Comparison of ENCODE assay signal across 18 cellular contexts in the genomic region with DNA sequence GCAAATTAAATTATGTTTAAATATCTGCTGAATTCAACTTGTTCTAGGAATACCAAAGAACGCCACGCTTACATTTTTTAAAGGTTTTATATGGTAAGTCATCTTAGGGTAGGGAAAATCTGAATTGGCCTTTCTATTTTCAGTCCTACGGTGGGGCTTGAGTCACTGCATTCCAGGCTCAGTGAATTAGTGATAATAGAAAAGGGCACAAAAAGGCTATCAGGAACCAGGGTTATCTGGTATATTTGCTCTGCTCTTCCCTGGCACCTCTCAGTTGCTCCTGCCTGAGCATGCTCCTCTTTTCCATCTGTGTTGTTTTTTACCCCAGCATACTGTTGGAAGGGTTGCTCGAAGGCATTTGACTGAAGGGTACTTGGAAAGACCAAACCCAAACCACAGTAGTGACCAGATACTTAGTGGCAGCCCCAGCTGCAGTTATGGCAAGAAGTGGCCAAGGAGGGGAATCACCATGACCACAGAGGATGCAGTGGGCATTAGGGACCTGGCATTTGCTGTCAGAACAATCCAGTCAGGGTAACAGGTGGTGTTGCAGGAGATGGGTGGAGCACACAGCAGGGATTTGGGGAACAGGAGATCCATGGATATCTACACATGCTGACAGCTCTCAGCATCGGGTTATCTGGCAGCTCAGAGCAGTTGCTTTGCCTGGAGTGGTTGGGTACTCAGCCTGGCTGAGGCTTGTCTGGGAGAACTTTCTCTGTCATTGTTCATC. TPM values are rescaled to one million over a fixed set of nuclear protein-coding genes. Genes with fewer than 3 reads are reported as not detected.
A peak's percentile ranks its signal among the peaks of the same experiment; 100 is the strongest.
DNase-seq lines count a peak whose midpoint lies in the region; ATAC-seq, FAIRE-seq and TF ChIP-seq lines count a peak whose summit lies in the region.
"Had no signal": no experiment of that assay in that cellular context is flagged by ENCODE, and none has a peak within 500 bp of the region (broad histone marks: within the 10 kb centered on the region; RNA-seq: fewer than 3 reads in every experiment).

No MANE protein-coding gene starts in this region.

- H3K36me3 Mint-ChIP-seq in activated T-cell treated with anti-CD3 and anti-CD28 coated beads, Interleukin-2, amount 50 U/mL, for 4 hours (ENCODE audit: insufficient read depth) = no peaks in the 10 kb centered on the region
- H3K36me3 Mint-ChIP-seq: IgD-negative memory B cell had no signal

- peak overlapping the region; percentile 12; the same call in 1 of the 2 replicates for H3K27ac ChIP-seq in IMR-90 (ENCODE audit: insufficient read depth, low read length)
- no peak overlapping the region for H3K27ac ChIP-seq in K562 (ENCODE audit: extremely low read depth, low read depth, low read length)
- H3K27ac ChIP-seq in HepG2 (ENCODE audit: extremely low read length, insufficient read depth, low read length) = no peak overlapping the region

- BruUV-seq in IMR-90 (replicated peaks; lab: Mats Ljungman, UMichigan) = no TSS peak
- no TSS peak for BruUV-seq in K562 (replicated peaks; lab: Mats Ljungman, UMichigan)
- BruUV-seq in HepG2 (replicated peaks; lab: Mats Ljungman, UMichigan) = no TSS peak

- TF ChIP-seq POLR2A in IMR-90 (IDR thresholded peaks at IDR 0.05; ENCODE audit: low read depth, low read length) (no peak), K562 (conservative IDR thresholded peaks at IDR 0.05) (no peak), HepG2 (IDR thresholded peaks at IDR 0.05; ENCODE audit: insufficient read depth in 1 of 2, low read depth in 2 of 2, low read length in 2 of 2) (no peak)

- peak overlapping the region; percentile 93 for H2AK9ac ChIP-seq in IMR-90 (replicated peaks; ENCODE audit: low read depth, low read length, poor library complexity)

- peak overlapping the region; percentile 89 for H4K91ac ChIP-seq in IMR-90 (ENCODE audit: insufficient read depth, low read depth, low read length)

- H2AFZ ChIP-seq in IMR-90 (replicated peaks; ENCODE audit: low read length, poor library complexity) (peak overlapping the region; percentile 77), K562 (ENCODE audit: low read depth, low read length) (peak overlapping the region; percentile 53; the same call in 1 of the 2 replicates), HepG2 (ENCODE audit: low read length) (no peak overlapping the region)

- H3K36me3 ChIP-seq in IMR-90 (ENCODE audit: control insufficient read depth, insufficient read depth, low read length) (no peaks in the 10 kb centered on the region), K562 (ENCODE audit: control insufficient read depth, insufficient read depth, low read length) (no peaks in the 10 kb centered on the region), HepG2 (replicated peaks in 1 of 2; ENCODE audit: control insufficient read depth in 1 of 2, insufficient read depth in 2 of 2, low read length in 2 of 2) (no peaks in the 10 kb centered on the region)

- peak overlapping the region; percentile 97 for H2AK5ac ChIP-seq in IMR-90 (ENCODE audit: low read depth, low read length)

- H3K27me3 Mint-ChIP-seq in activated T-cell treated with anti-CD3 and anti-CD28 coated beads, Interleukin-2, amount 50 U/mL, for 4 hours (ENCODE audit: low read depth) = peaks cover 12% of the 10 kb centered on the region

- peak overlapping the region; percentile 81 for H3K18ac ChIP-seq in IMR-90 (ENCODE audit: low read depth, low read length)

- H3K79me2 ChIP-seq in K562 (ENCODE audit: control insufficient read depth, insufficient read depth, low read length) (no peaks in the 10 kb centered on the region), HepG2 (ENCODE audit: insufficient read depth, low read length) (no peaks in the 10 kb centered on the region)

- DNase-seq in AG10803 (ENCODE audit: low read depth) (peak; percentile 45), IMR-90 (peak; percentile 72), K562 (ENCODE audit: extremely low read depth in 1 of 4, low spot score in 3 of 4) (no peak), HepG2 (ENCODE audit: low spot score) (no peak), posterior cingulate gyrus (no peak), GM20000 (ENCODE audit: low spot score) (no peak), NCI-H1048 (lab: John Stamatoyannopoulos, UW) (no peak)
- no peak for DNase-seq in activated T-cell treated with anti-CD3 and anti-CD28 coated beads, Interleukin-2, amount 50 U/mL, for 4 hours
- DNase-seq: activated naive CD4-positive, alpha-beta T cell treated with anti-CD3 and anti-CD28 coated beads for 36 hours; naive B cell; NCI-H187 treated with DMSO at 0.1 percent for 48 hours; stimulated activated CD4-positive, alpha-beta T cell treated with anti-CD3 and anti-CD28 coated beads, Interleukin-2, amount 100 ng/mL, for 48 hours had no signal

- peak overlapping the region; percentile 89 for H3K14ac ChIP-seq in IMR-90 (replicated peaks; ENCODE audit: low read depth, low read length)

- H3K4me3 ChIP-seq in AG10803 (ENCODE audit: low read length) (no peak overlapping the region), IMR-90 (ENCODE audit: insufficient read depth, low read depth, low read length) (no peak overlapping the region), K562 (no peak overlapping the region), HepG2 (replicated peaks in 1 of 3; ENCODE audit: insufficient read depth in 1 of 3, low read depth in 2 of 3, low read length in 3 of 3) (no peak overlapping the region)

- TF ChIP-seq RAD21 in IMR-90 (IDR thresholded peaks at IDR 0.05; ENCODE audit: low read length) (no peak), K562 (CRISPR knock-in tag; conservative IDR thresholded peaks at IDR 0.05 in 1 of 2, IDR thresholded peaks at IDR 0.05 in 1 of 2) (no peak), HepG2 (CRISPR knock-in tag; IDR thresholded peaks at IDR 0.05) (no peak)

- CTCF ChIA-PET in IMR-90 (lab: Yijun Ruan, JAX) = no interaction called here
- CTCF ChIA-PET in K562 (lab: Yijun Ruan, JAX; ENCODE audit: low intra/inter-chr PET ratio) = no interaction called here
- CTCF ChIA-PET in HepG2 (lab: Yijun Ruan, JAX; ENCODE audit: low intra/inter-chr PET ratio, low total read pairs) = no interaction called here

- H3K4ac ChIP-seq in IMR-90 (ENCODE audit: low read depth, low read length) = peak overlapping the region; percentile 90

- H3K9me3 ChIP-seq in IMR-90 (ENCODE audit: control insufficient read depth, insufficient read depth, low read length) = no peaks in the 10 kb centered on the region
- H3K9me3 ChIP-seq in K562 (replicated peaks; ENCODE audit: control insufficient read depth, insufficient read depth, low read depth, low read length) = no peaks in the 10 kb centered on the region
- H3K9me3 ChIP-seq in HepG2 (ENCODE audit: low read length) = no peaks in the 10 kb centered on the region

- peak overlapping the region; percentile 93 for H2BK20ac ChIP-seq in IMR-90 (ENCODE audit: low read depth, low read length)

- no peak overlapping the region for H3K9ac ChIP-seq in IMR-90 (ENCODE audit: low read depth, low read length)
- peak overlapping the region in 1 of 2 experiments; percentile 7; a peak in 1 of 4 replicates for H3K9ac ChIP-seq in K562 (ENCODE audit: insufficient read depth in 1 of 2, low read depth in 2 of 2, low read length in 2 of 2)
- no peak overlapping the region for H3K9ac ChIP-seq in HepG2 (ENCODE audit: insufficient read depth, low read depth, low read length)

- TF ChIP-seq CTCF in AG10803 (conservative IDR thresholded peaks at IDR 0.05; ENCODE audit: low read length) (no peak), IMR-90 (conservative IDR thresholded peaks at IDR 0.05; ENCODE audit: low read depth, low read length) (no peak), K562 (IDR thresholded peaks at IDR 0.05 in 2 of 3, conservative IDR thresholded peaks at IDR 0.05 in 1 of 3; ENCODE audit: insufficient read depth in 2 of 3, low read depth in 1 of 3, low read length in 3 of 3) (no peak), HepG2 (CRISPR knock-in tag; IDR thresholded peaks at IDR 0.05) (no peak), GM20000 (IDR thresholded peaks at IDR 0.05; ENCODE audit: extremely low read depth, missing control alignments) (no peak)

- H3K79me1 ChIP-seq in IMR-90 (ENCODE audit: low read depth in 1 of 2, low read length in 2 of 2) = peaks cover 0 to 13% of the 10 kb centered on the region in 2 experiments; a peak in 1 of 4 replicates

- H3K23ac ChIP-seq in IMR-90 (ENCODE audit: low read depth, low read length) = peak overlapping the region; percentile 40

- peak overlapping the region; percentile 80; the same call in 2 of the 3 replicates for H2BK15ac ChIP-seq in IMR-90 (ENCODE audit: low read depth, low read length)

- TF ChIP-seq EP300 in K562 (IDR thresholded peaks at IDR 0.05; ENCODE audit: low read length) (no peak), HepG2 (IDR thresholded peaks at IDR 0.05; ENCODE audit: low read depth in 2 of 2, low read length in 2 of 2) (no peak), HepG2 (CRISPR knock-in tag; IDR thresholded peaks at IDR 0.05; ENCODE audit: borderline replicate concordance) (no peak)

- no CpG with 5 or more reads among the region's 5 CpGs for WGBS in IMR-90 (ENCODE audit: extremely low coverage in 2 of 2, insufficient read length in 1 of 2), 2 experiments
- 59% methylated on average over 5 of the region's 5 CpGs for WGBS in K562 (ENCODE audit: insufficient coverage, low coverage, missing lambda C conversion rate)
- 49% methylated on average over 5 of the region's 5 CpGs for WGBS in HepG2 (ENCODE audit: low lambda C conversion rate)

- no peaks in the 10 kb centered on the region for H4K20me1 ChIP-seq in IMR-90 (ENCODE audit: insufficient read depth, low read length)
- no peaks in the 10 kb centered on the region for H4K20me1 ChIP-seq in K562 (replicated peaks; ENCODE audit: control insufficient read depth, insufficient read depth, low read length)
- H4K20me1 ChIP-seq in HepG2 (ENCODE audit: insufficient read depth, low read length) = no peaks in the 10 kb centered on the region

- H2BK5ac ChIP-seq in IMR-90 (ENCODE audit: low read depth, low read length, poor library complexity, severe bottlenecking) = peak overlapping the region; percentile 83

- H3K4me2 ChIP-seq in IMR-90 (ENCODE audit: low read depth, low read length) (peak overlapping the region; percentile 11; the same call in 1 of the 2 replicates), K562 (ENCODE audit: insufficient read depth, low read length) (no peak overlapping the region), HepG2 (ENCODE audit: low read depth, low read length) (no peak overlapping the region)

- H3K4me1 ChIP-seq in IMR-90 (ENCODE audit: control insufficient read depth, insufficient read depth, low read length) (peaks cover 21% of the 10 kb centered on the region), K562 (replicated peaks in 1 of 2; ENCODE audit: control insufficient read depth in 2 of 2, insufficient read depth in 2 of 2, low read length in 2 of 2) (peaks cover 19 to 38% of the 10 kb centered on the region in 2 experiments), HepG2 (ENCODE audit: insufficient read depth, low read length) (peaks cover 32% of the 10 kb centered on the region)

- H3K27me3 ChIP-seq in IMR-90 (ENCODE audit: control insufficient read depth, insufficient read depth, low read length) (no peaks in the 10 kb centered on the region), K562 (ENCODE audit: control insufficient read depth in 2 of 2, insufficient read depth in 2 of 2, low read length in 2 of 2) (no peaks in the 10 kb centered on the region), HepG2 (ENCODE audit: control insufficient read depth in 1 of 2, insufficient read depth in 2 of 2, low read length in 2 of 2) (no peaks in the 10 kb centered on the region; a peak in 1 of 5 replicates)

- H3K4me3 Mint-ChIP-seq in activated T-cell treated with anti-CD3 and anti-CD28 coated beads, Interleukin-2, amount 50 U/mL, for 4 hours = no peak overlapping the region
- H3K4me3 Mint-ChIP-seq: activated naive CD4-positive, alpha-beta T cell treated with anti-CD3 and anti-CD28 coated beads for 36 hours; IgD-negative memory B cell; naive B cell; WTC11 had no signal

- POLR2A ChIA-PET in IMR-90 (lab: Charles Lee; ENCODE audit: unreplicated experiment) = interaction anchor here (0.6 kb wide), 1 partner anchor 349 kb away, joined by 3 read pairs; no protein-coding TSS in a partner anchor
- POLR2A ChIA-PET in K562 (lab: Yijun Ruan, JAX) = interaction anchor here (0.6 to 0.7 kb wide), 2 partner anchors 23 to 42 kb away, joined by 3 to 4 read pairs; no protein-coding TSS in a partner anchor
- POLR2A ChIA-PET in HepG2 (lab: Yijun Ruan, JAX) = no interaction called here

- peaks cover 22% of the 10 kb centered on the region for H3K9me1 ChIP-seq in IMR-90 (ENCODE audit: insufficient read depth, low read length)
- no peaks in the 10 kb centered on the region for H3K9me1 ChIP-seq in K562 (ENCODE audit: control insufficient read depth, insufficient read depth, low read length)

- H3K9me3 Mint-ChIP-seq in activated T-cell treated with anti-CD3 and anti-CD28 coated beads, Interleukin-2, amount 50 U/mL, for 4 hours = no peaks in the 10 kb centered on the region
- H3K9me3 Mint-ChIP-seq: activated naive CD4-positive, alpha-beta T cell treated with anti-CD3 and anti-CD28 coated beads for 36 hours had no signal

- peak overlapping the region; percentile 26 for H4K5ac ChIP-seq in IMR-90 (ENCODE audit: low read depth, low read length)

- in situ Hi-C loops in IMR-90 (cut with MboI; ENCODE audit: low sequenced_read_pairs) (no loop called here), K562 (cut with MboI) (no loop called here), HepG2 (cut with HindIII; ENCODE audit: extremely low pct_ligation_motif_present, low pct_unique_long_range_greater_than_20kb) (no loop called here)

- H4K8ac ChIP-seq in IMR-90 (ENCODE audit: low read depth in 2 of 2, low read length in 2 of 2) = peak overlapping the region; percentile 57 to 81; a peak in 3 of 4 replicates

- peak overlapping the region; percentile 98 for H2BK120ac ChIP-seq in IMR-90 (ENCODE audit: low read depth, low read length)

- dilution Hi-C loops in IMR-90 (cut with HindIII; ENCODE audit: low sequenced_read_pairs, unreplicated experiment) = no loop called here

- no peak for FAIRE-seq in K562 (lab: Jason Lieb, UNC)
- FAIRE-seq in HepG2 (lab: Jason Lieb, UNC) = no peak
- FAIRE-seq: GM19239 had no signal

- peak overlapping the region; percentile 50; the same call in 1 of the 2 replicates for H3K56ac ChIP-seq in IMR-90 (ENCODE audit: extremely low read depth, insufficient read depth, low read length)

- H3K4me1 Mint-ChIP-seq in activated T-cell treated with anti-CD3 and anti-CD28 coated beads, Interleukin-2, amount 50 U/mL, for 4 hours (ENCODE audit: low read depth) = no peaks in the 10 kb centered on the region
- H3K4me1 Mint-ChIP-seq: naive B cell, WTC11 had no signal

- intact Hi-C loops in IMR-90 (cut with micrococcal nuclease) = no loop called here
- intact Hi-C loops in K562 (cut with micrococcal nuclease) = no loop called here
- intact Hi-C loops in HepG2 (cut with micrococcal nuclease; ENCODE audit: unreplicated experiment) = no loop called here
- intact Hi-C loops in posterior cingulate gyrus (cut with DNase I) = no loop called here

- ATAC-seq in IMR-90 (ENCODE audit: low read depth) (peak; percentile 70), K562 (no peak), HepG2 (no peak)
- no peak for ATAC-seq in activated T-cell treated with anti-CD3 and anti-CD28 coated beads, Interleukin-2, amount 50 U/mL, for 4 hours
- ATAC-seq: WTC11 had no signal

RNA-seq across cellular contexts. Expression of a gene that starts 2.3 kb away (rescaled TPM):
- total RNA-seq in IMR-90 (2012; rRNA removed) = not detected in 2 replicates
- not detected in 2 replicates for polyA plus RNA-seq in IMR-90 (2012; rRNA removed)
- 0.03 TPM in 1 of 2 replicates, not detected in the other for polyA plus RNA-seq in IMR-90 (2012; cell fraction: cytosol; rRNA removed)
- polyA plus RNA-seq in IMR-90 (2012; cell fraction: nucleus; rRNA removed; ENCODE audit: low replicate concordance) = not detected in 2 replicates
- not detected in 2 replicates for total RNA-seq in K562 (2011; cell fraction: chromatin; rRNA removed; ENCODE audit: low replicate concordance)
- total RNA-seq in K562 (2011; cell fraction: nucleolus; rRNA removed) = not detected in 2 replicates
- not detected in 2 replicates for total RNA-seq in K562 (2011; cell fraction: nucleoplasm; rRNA removed)
- total RNA-seq in K562 (2014; rRNA removed) = 0.18 TPM in 1 of 2 replicates, not detected in the other
- total RNA-seq in K562 (2014; rRNA removed; fragmentation: Illumina TruSeq; extraction: Trizol) = 0.07 and 0.16 TPM in 2 replicates
- not detected in 2 replicates for total RNA-seq in K562 (2015; rRNA removed; fragmentation: Illumina TruSeq; extraction: Trizol)
- total RNA-seq in K562 (2021) = not detected in 2 replicates
- polyA plus RNA-seq in K562 (2011; rRNA removed) = 0.04 and 0.08 TPM in 2 replicates
- 0.09 TPM in 1 of 2 replicates, not detected in the other for polyA plus RNA-seq in K562 (2011; cell fraction: cytosol; rRNA removed)
- not detected in 2 replicates for polyA plus RNA-seq in K562 (2011; cell fraction: nucleus; rRNA removed)
- 0.06 TPM in 1 of 2 replicates, not detected in the other for polyA plus RNA-seq in K562 (2012)
- polyA plus RNA-seq in K562 (2014; fragmentation: Illumina TruSeq; extraction: Trizol) = 0.14 and 0.18 TPM in 2 replicates
- under 1 TPM in 1 of 2 experiments, not detected in 1; 0.04 TPM for polyA plus RNA-seq in K562 (2014; fragmentation: Nextera tagmentation; extraction: Ambion mirVana)
- polyA plus RNA-seq in K562 (2014; rRNA removed) = 0.18 TPM in 1 of 2 replicates, not detected in the other
- polyA minus RNA-seq in K562 (2011; rRNA and poly(A)+ RNA removed) = not detected in 2 replicates
- polyA minus RNA-seq in K562 (2011; cell fraction: cytosol; rRNA and poly(A)+ RNA removed) = not detected in 2 replicates
- not detected in 2 replicates for polyA minus RNA-seq in K562 (2011; cell fraction: nucleus; rRNA and poly(A)+ RNA removed)
- total RNA-seq in HepG2 (2016; rRNA removed; fragmentation: Illumina TruSeq; extraction: Trizol) = not detected in 2 replicates
- total RNA-seq in HepG2 (2016; cell fraction: cytosol; rRNA removed; fragmentation: Illumina TruSeq; extraction: Trizol; ENCODE audit: low read depth) = not detected in 2 replicates
- total RNA-seq in HepG2 (2016; cell fraction: insoluble cytoplasmic fraction; rRNA removed; fragmentation: Illumina TruSeq; extraction: Trizol) = 0.12 TPM in 1 of 2 replicates, not detected in the other
- total RNA-seq in HepG2 (2016; cell fraction: membrane; rRNA removed; fragmentation: Illumina TruSeq; extraction: Trizol) = not detected in 2 replicates
- total RNA-seq in HepG2 (2016; cell fraction: nucleus; rRNA removed; fragmentation: Illumina TruSeq; extraction: Trizol) = not detected in 2 replicates
- polyA plus RNA-seq in HepG2 (2011; rRNA removed) = 0.04 and 0.08 TPM in 2 replicates
- 0.03 and 0.09 TPM in 2 replicates for polyA plus RNA-seq in HepG2 (2011; cell fraction: cytosol; rRNA removed)
- not detected in 2 replicates for polyA plus RNA-seq in HepG2 (2011; cell fraction: nucleus; rRNA removed)
- 0.09 TPM in 1 of 2 replicates, not detected in the other for polyA plus RNA-seq in HepG2 (2012)
- polyA plus RNA-seq in HepG2 (2016; cell fraction: cytosol; fragmentation: Illumina TruSeq; extraction: Trizol; ENCODE audit: low read depth) = not detected in 2 replicates
- not detected in 2 replicates for polyA plus RNA-seq in HepG2 (2016; cell fraction: insoluble cytoplasmic fraction; fragmentation: Illumina TruSeq; extraction: Trizol; ENCODE audit: low read depth)
- polyA plus RNA-seq in HepG2 (2016; cell fraction: membrane; fragmentation: Illumina TruSeq; extraction: Trizol; ENCODE audit: low read depth) = 0.10 TPM in 1 of 2 replicates, not detected in the other
- polyA plus RNA-seq in HepG2 (2016; cell fraction: nucleus; fragmentation: Illumina TruSeq; extraction: Trizol; ENCODE audit: insufficient read depth, low read depth) = not detected in 2 replicates
- not detected in 2 replicates for polyA minus RNA-seq in HepG2 (2011; rRNA and poly(A)+ RNA removed; ENCODE audit: low replicate concordance)
- not detected in 2 replicates for polyA minus RNA-seq in HepG2 (2011; cell fraction: cytosol; rRNA and poly(A)+ RNA removed)
- not detected in 2 replicates for polyA minus RNA-seq in HepG2 (2011; cell fraction: nucleus; rRNA and poly(A)+ RNA removed)
- total RNA-seq in activated T-cell treated with anti-CD3 and anti-CD28 coated beads, Interleukin-2, amount 50 U/mL, for 4 hours = not detected
- total RNA-seq: activated naive CD4-positive, alpha-beta T cell treated with anti-CD3 and anti-CD28 coated beads for 36 hours; glomerular endothelial cell; kidney epithelial cell; WTC11 had no signal
- polyA plus RNA-seq: IgD-negative memory B cell, urinary bladder had no signal

RNA-seq across cellular contexts. Expression of a gene that starts 58.7 kb away (rescaled TPM):
- 52.5 and 83.3 TPM in 2 replicates for total RNA-seq in IMR-90 (2012; rRNA removed)
- polyA plus RNA-seq in IMR-90 (2012; rRNA removed) = 54.4 and 59.1 TPM in 2 replicates
- 32.3 and 41.6 TPM in 2 replicates for polyA plus RNA-seq in IMR-90 (2012; cell fraction: cytosol; rRNA removed)
- polyA plus RNA-seq in IMR-90 (2012; cell fraction: nucleus; rRNA removed; ENCODE audit: low replicate concordance) = 95.2 and 130 TPM in 2 replicates
- 131 and 137 TPM in 2 replicates for total RNA-seq in K562 (2011; cell fraction: chromatin; rRNA removed; ENCODE audit: low replicate concordance)
- total RNA-seq in K562 (2011; cell fraction: nucleolus; rRNA removed) = 44.4 and 57.6 TPM in 2 replicates
- 97.7 and 139 TPM in 2 replicates for total RNA-seq in K562 (2011; cell fraction: nucleoplasm; rRNA removed)
- total RNA-seq in K562 (2014; rRNA removed) = 96.7 and 100 TPM in 2 replicates
- total RNA-seq in K562 (2014; rRNA removed; fragmentation: Illumina TruSeq; extraction: Trizol) = 90.0 and 94.3 TPM in 2 replicates
- total RNA-seq in K562 (2015; rRNA removed; fragmentation: Illumina TruSeq; extraction: Trizol) = 107 and 109 TPM in 2 replicates
- 67.7 and 69.8 TPM in 2 replicates for total RNA-seq in K562 (2021)
- 74.2 and 77.7 TPM in 2 replicates for polyA plus RNA-seq in K562 (2011; rRNA removed)
- polyA plus RNA-seq in K562 (2011; cell fraction: cytosol; rRNA removed) = 57.4 and 72.2 TPM in 2 replicates
- polyA plus RNA-seq in K562 (2011; cell fraction: nucleus; rRNA removed) = 122 and 155 TPM in 2 replicates
- polyA plus RNA-seq in K562 (2012) = 96.5 and 113 TPM in 2 replicates
- polyA plus RNA-seq in K562 (2014; fragmentation: Illumina TruSeq; extraction: Trizol) = 61.9 and 70.4 TPM in 2 replicates
- 10 to 100 TPM; 16.9 to 27.1 TPM for polyA plus RNA-seq in K562 (2014; fragmentation: Nextera tagmentation; extraction: Ambion mirVana)
- polyA plus RNA-seq in K562 (2014; rRNA removed) = 83.4 and 85.7 TPM in 2 replicates
- polyA minus RNA-seq in K562 (2011; rRNA and poly(A)+ RNA removed) = 135 and 141 TPM in 2 replicates
- 44.7 and 45.5 TPM in 2 replicates for polyA minus RNA-seq in K562 (2011; cell fraction: cytosol; rRNA and poly(A)+ RNA removed)
- 45.8 and 86.9 TPM in 2 replicates for polyA minus RNA-seq in K562 (2011; cell fraction: nucleus; rRNA and poly(A)+ RNA removed)
- 40.3 and 47.2 TPM in 2 replicates for total RNA-seq in HepG2 (2016; rRNA removed; fragmentation: Illumina TruSeq; extraction: Trizol)
- 30.6 and 31.1 TPM in 2 replicates for total RNA-seq in HepG2 (2016; cell fraction: cytosol; rRNA removed; fragmentation: Illumina TruSeq; extraction: Trizol; ENCODE audit: low read depth)
- total RNA-seq in HepG2 (2016; cell fraction: insoluble cytoplasmic fraction; rRNA removed; fragmentation: Illumina TruSeq; extraction: Trizol) = 41.0 and 43.9 TPM in 2 replicates
- total RNA-seq in HepG2 (2016; cell fraction: membrane; rRNA removed; fragmentation: Illumina TruSeq; extraction: Trizol) = 32.9 and 34.9 TPM in 2 replicates
- total RNA-seq in HepG2 (2016; cell fraction: nucleus; rRNA removed; fragmentation: Illumina TruSeq; extraction: Trizol) = 55.8 and 63.0 TPM in 2 replicates
- 33.5 and 34.6 TPM in 2 replicates for polyA plus RNA-seq in HepG2 (2011; rRNA removed)
- polyA plus RNA-seq in HepG2 (2011; cell fraction: cytosol; rRNA removed) = 26.4 and 27.2 TPM in 2 replicates
- 68.1 and 72.9 TPM in 2 replicates for polyA plus RNA-seq in HepG2 (2011; cell fraction: nucleus; rRNA removed)
- 36.1 and 39.1 TPM in 2 replicates for polyA plus RNA-seq in HepG2 (2012)
- polyA plus RNA-seq in HepG2 (2016; cell fraction: cytosol; fragmentation: Illumina TruSeq; extraction: Trizol; ENCODE audit: low read depth) = 21.5 and 22.5 TPM in 2 replicates
- 32.0 and 34.5 TPM in 2 replicates for polyA plus RNA-seq in HepG2 (2016; cell fraction: insoluble cytoplasmic fraction; fragmentation: Illumina TruSeq; extraction: Trizol; ENCODE audit: low read depth)
- 24.3 and 28.2 TPM in 2 replicates for polyA plus RNA-seq in HepG2 (2016; cell fraction: membrane; fragmentation: Illumina TruSeq; extraction: Trizol; ENCODE audit: low read depth)
- polyA plus RNA-seq in HepG2 (2016; cell fraction: nucleus; fragmentation: Illumina TruSeq; extraction: Trizol; ENCODE audit: insufficient read depth, low read depth) = 64.9 and 65.5 TPM in 2 replicates
- polyA minus RNA-seq in HepG2 (2011; rRNA and poly(A)+ RNA removed; ENCODE audit: low replicate concordance) = 52.6 and 104 TPM in 2 replicates
- polyA minus RNA-seq in HepG2 (2011; cell fraction: cytosol; rRNA and poly(A)+ RNA removed) = 16.2 and 16.5 TPM in 2 replicates
- 83.4 and 88.0 TPM in 2 replicates for polyA minus RNA-seq in HepG2 (2011; cell fraction: nucleus; rRNA and poly(A)+ RNA removed)
- total RNA-seq in activated T-cell treated with anti-CD3 and anti-CD28 coated beads, Interleukin-2, amount 50 U/mL, for 4 hours = 10 to 100 TPM; 54.9 to 63.6 (median 60.7) TPM

Comparison
In these comparisons a context has a peak if more than half of its experiments do, and no peak if none do; other contexts are left out.
1. DNase-seq: peak in AG10803 (single experiment) and IMR-90 (single experiment); none in K562 (0 of 4), HepG2 (single experiment), activated T-cell treated with anti-CD3 and anti-CD28 coated beads, Interleukin-2, amount 50 U/mL, for 4 hours (single experiment), posterior cingulate gyrus (0 of 10), GM20000 (single experiment) and NCI-H1048 (single experiment).